9 cellular contexts compared by ENCODE assay signal in genomic region chr1:67149179-67149770, GRCh38. TPM values are rescaled to one million over a fixed set of nuclear protein-coding genes. Genes with fewer than 3 reads are reported as not detected.
A peak's percentile ranks its signal among the peaks of the same experiment; 100 is the strongest.
DNase-seq lines count a peak whose midpoint lies in the region; ATAC-seq and TF ChIP-seq lines count a peak whose summit lies in the region.
"Had no signal": no experiment of that assay in that cellular context is flagged by ENCODE, and none has a peak within 500 bp of the region (broad histone marks: within the 10 kb centered on the region; RNA-seq: fewer than 3 reads in every experiment).

No MANE protein-coding gene starts in this region.

- H4K20me1 ChIP-seq in OCI-LY1 (ENCODE audit: insufficient read depth, low read length), result no peaks in the 10 kb centered on the region

- no peaks in the 10 kb centered on the region; the same call in 1 of the 2 replicates for H3F3A ChIP-seq in OCI-LY1 (ENCODE audit: insufficient read depth, low read length)

- H3K79me2 ChIP-seq in OCI-LY1 (ENCODE audit: insufficient read depth, low read length), result no peaks in the 10 kb centered on the region

- DNase-seq in EL (peak; percentile 83), HT-29 (ENCODE audit: low spot score) (peak; percentile 89), esophagus squamous epithelium (lab: John Stamatoyannopoulos, UW) (peak; percentile 14), tibial nerve (ENCODE audit: low spot score in 2 of 2) (peak; percentile 20 to 59)
- DNase-seq in activated T-cell treated with anti-CD3 and anti-CD28 coated beads, Interleukin-2, amount 50 U/mL, for 1 hour, result peak; percentile 56
- DNase-seq in natural killer cell treated with Interleukin-12 subunit alpha and Interleukin-12 subunit beta and Interleukin-15 and Interleukin-18, amount 100 ng/mL, for 72 hours (ENCODE audit: low spot score), result peak; percentile 65

- no peak for TF ChIP-seq EP300 in tibial nerve (IDR thresholded peaks at IDR 0.05)

- peak; percentile 85 for TF ChIP-seq CTCF in OCI-LY1 (IDR thresholded peaks at IDR 0.05; ENCODE audit: low read length)
- TF ChIP-seq CTCF in esophagus squamous epithelium (IDR thresholded peaks at IDR 0.05), result peak; percentile 48 to 81 (median 70)
- TF ChIP-seq CTCF in tibial nerve (IDR thresholded peaks at IDR 0.05), result peak; percentile 55 to 75 (median 61)

- peaks cover 0 to 3% of the 10 kb centered on the region in 2 donors for H3K27me3 Mint-ChIP-seq in natural killer cell treated with Interleukin-12 subunit alpha and Interleukin-12 subunit beta and Interleukin-15 and Interleukin-18, amount 100 ng/mL, for 72 hours

- no peak overlapping the region for H3K4me3 ChIP-seq in OCI-LY1 (ENCODE audit: low read depth, low read length, poor library complexity, severe bottlenecking)
- peak overlapping the region in 1 of 4 donors; percentile 2 for H3K4me3 ChIP-seq in esophagus squamous epithelium
- H3K4me3 ChIP-seq in tibial nerve, result no peak overlapping the region

- peak overlapping the region; percentile 0 for H3K4me3 Mint-ChIP-seq in natural killer cell treated with Interleukin-12 subunit alpha and Interleukin-12 subunit beta and Interleukin-15 and Interleukin-18, amount 100 ng/mL, for 72 hours

- H3K9ac ChIP-seq in OCI-LY1 (ENCODE audit: low read length), result no peak overlapping the region; the same call in 1 of the 2 replicates

- H3K36me3 Mint-ChIP-seq in natural killer cell treated with Interleukin-12 subunit alpha and Interleukin-12 subunit beta and Interleukin-15 and Interleukin-18, amount 100 ng/mL, for 72 hours, result peaks cover 4% of the 10 kb centered on the region

- H3K9me3 Mint-ChIP-seq in natural killer cell treated with Interleukin-12 subunit alpha and Interleukin-12 subunit beta and Interleukin-15 and Interleukin-18, amount 100 ng/mL, for 72 hours, result no peaks in the 10 kb centered on the region

- peaks cover 53 to 54% of the 10 kb centered on the region in 2 donors for H3K4me1 Mint-ChIP-seq in natural killer cell treated with Interleukin-12 subunit alpha and Interleukin-12 subunit beta and Interleukin-15 and Interleukin-18, amount 100 ng/mL, for 72 hours (ENCODE audit: low read depth in 2 of 2)

- WGBS in esophagus squamous epithelium, 2 donors, result 16 to 18% methylated on average over 9 of the region's 9 CpGs
- WGBS in tibial nerve, 2 donors, result 16 to 17% methylated on average over 9 of the region's 9 CpGs

- H3K27ac ChIP-seq in OCI-LY1 (ENCODE audit: low read depth, low read length, poor library complexity, severe bottlenecking) (no peak overlapping the region), esophagus squamous epithelium (no peak overlapping the region), tibial nerve (no peak overlapping the region)

- H3K36me3 ChIP-seq in OCI-LY1 (ENCODE audit: insufficient read depth, low read length) (no peaks in the 10 kb centered on the region), esophagus squamous epithelium (no peaks in the 10 kb centered on the region), tibial nerve (no peaks in the 10 kb centered on the region)

- H3K27me3 ChIP-seq in OCI-LY1 (ENCODE audit: insufficient read depth, low read length) (no peaks in the 10 kb centered on the region), esophagus squamous epithelium (peaks cover 0 to 4% (median 0%) of the 10 kb centered on the region in 4 donors), tibial nerve (no peaks in the 10 kb centered on the region)

- peaks cover 12% of the 10 kb centered on the region for H3K4me1 ChIP-seq in OCI-LY1 (ENCODE audit: insufficient read depth, low read length, severe bottlenecking)
- H3K4me1 ChIP-seq in esophagus squamous epithelium, result peaks cover 0 to 11% (median 4%) of the 10 kb centered on the region in 3 donors
- H3K4me1 ChIP-seq in tibial nerve, result peaks cover 0 to 9% (median 0%) of the 10 kb centered on the region in 4 donors

- peak overlapping the region; percentile 56 to 59 for H3K27ac Mint-ChIP-seq in natural killer cell treated with Interleukin-12 subunit alpha and Interleukin-12 subunit beta and Interleukin-15 and Interleukin-18, amount 100 ng/mL, for 72 hours

- TF ChIP-seq POLR2A in esophagus squamous epithelium (IDR thresholded peaks at IDR 0.05) (no peak), tibial nerve (IDR thresholded peaks at IDR 0.05) (no peak)

- intact Hi-C loops in esophagus squamous epithelium (cut with DNase I), result loop anchor here (5.0 kb wide), 1 partner anchor 152 kb away; no protein-coding TSS in a partner anchor

- no peaks in the 10 kb centered on the region for H3K9me3 ChIP-seq in OCI-LY1 (ENCODE audit: low read length)
- H3K9me3 ChIP-seq in esophagus squamous epithelium, result no peaks in the 10 kb centered on the region
- H3K9me3 ChIP-seq in tibial nerve, result no peaks in the 10 kb centered on the region

- H3K9me2 ChIP-seq in OCI-LY1 (ENCODE audit: low read depth, low read length), result no peaks in the 10 kb centered on the region

- H3K4me2 ChIP-seq in OCI-LY1 (ENCODE audit: low read length), result peak overlapping the region; percentile 36; the same call in 1 of the 2 replicates

- ATAC-seq in GM21528 (IDR thresholded peaks at IDR 0.05; ENCODE audit: low FRiP score, unreplicated experiment), result peak; percentile 96
- ATAC-seq in natural killer cell treated with Interleukin-12 subunit alpha and Interleukin-12 subunit beta and Interleukin-15 and Interleukin-18, amount 100 ng/mL, for 72 hours, result peak; percentile 77 to 82

- H2AFZ ChIP-seq in OCI-LY1 (ENCODE audit: low read length), result peak overlapping the region; percentile 68; the same call in 1 of the 2 replicates

RNA-seq across cellular contexts. Expression of gene C1orf141, which starts 14.5 kb away (rescaled TPM):
- total RNA-seq in HT-29 (2014; rRNA removed; shearing (Covaris generic)), result not detected in 2 replicates
- total RNA-seq in esophagus squamous epithelium, result not detected
- total RNA-seq in natural killer cell treated with Interleukin-12 subunit alpha and Interleukin-12 subunit beta and Interleukin-15 and Interleukin-18, amount 100 ng/mL, for 72 hours, result under 1 TPM in 1 of 2 donors, not detected in 1; 0.07 TPM
- not detected for total RNA-seq in tibial nerve
- total RNA-seq: lower leg skin had no signal

RNA-seq across cellular contexts. Expression of gene IL23R, which starts 17.0 kb away (rescaled TPM):
- not detected in 2 replicates for total RNA-seq in HT-29 (2014; rRNA removed; shearing (Covaris generic))
- total RNA-seq in esophagus squamous epithelium (under 1 TPM in 2 of 4 donors, not detected in 2; under 0.01 to 0.22 TPM), tibial nerve (not detected)
- total RNA-seq in natural killer cell treated with Interleukin-12 subunit alpha and Interleukin-12 subunit beta and Interleukin-15 and Interleukin-18, amount 100 ng/mL, for 72 hours, result 1 to 10 TPM; 7.4 to 8.3 TPM
- total RNA-seq: lower leg skin had no signal

Comparison
In these comparisons a context has a peak if more than half of its experiments do, and no peak if none do; other contexts are left out.
1. DNase-seq: peak in every context shown above with its lines; median percentile 89 in HT-29; 83 in EL; 65 in natural killer cell treated with Interleukin-12 subunit alpha and Interleukin-12 subunit beta and Interleukin-15 and Interleukin-18, amount 100 ng/mL, for 72 hours; 56 in activated T-cell treated with anti-CD3 and anti-CD28 coated beads, Interleukin-2, amount 50 U/mL, for 1 hour; 40 in tibial nerve; 14 in esophagus squamous epithelium.